Comparison of ENCODE assay signal across 1 cellular context in genomic region chr19:48568345-48568886, GRCh38.
TF ChIP-seq lines count a peak whose summit lies in the region.

No MANE protein-coding gene starts in this region.

TF ChIP-seq in SK-N-SH, 30 proteins besides CTCF, POLR2A, EP300 and RAD21 (continued from another document):
- peak; percentile 57 for TF ChIP-seq MAX (IDR thresholded peaks at IDR 0.05; ENCODE audit: low read depth)
TF ChIP-seq in SK-N-SH: peak in this region for 10.
